Comparison of ENCODE assay signal across 1 cellular context in genomic region chr1:55420021-55420420, GRCh38.
TF ChIP-seq lines count a peak whose summit lies in the region.

No MANE protein-coding gene starts in this region.

TF ChIP-seq in SK-N-SH treated with all-trans-retinoic acid at 6 μM for 48 hours, 23 proteins besides CTCF, POLR2A, EP300 and RAD21 (continued from another document):
- TF ChIP-seq POU6F1 (CRISPR knock-in tag; IDR thresholded peaks at IDR 0.05; ENCODE audit: borderline replicate concordance, low read depth) (no peak), PATZ1 (CRISPR knock-in tag; IDR thresholded peaks at IDR 0.05; ENCODE audit: borderline replicate concordance) (no peak), CSDC2 (CRISPR knock-in tag; IDR thresholded peaks at IDR 0.05) (no peak), ZC3H10 (CRISPR knock-in tag; IDR thresholded peaks at IDR 0.05) (no peak), SNAI2 (CRISPR knock-in tag; IDR thresholded peaks at IDR 0.05) (no peak)
